In genomic region chr14:88863167-88863566, GRCh38 we compare ENCODE assay signal across 1 cellular context.
TF ChIP-seq lines count a peak whose summit lies in the region.

No MANE protein-coding gene starts in this region.

TF ChIP-seq in HepG2, 621 proteins besides CTCF, POLR2A, EP300 and RAD21 (continued from another document):
- TF ChIP-seq ZNF441 (CRISPR knock-in tag; IDR thresholded peaks at IDR 0.05; ENCODE audit: borderline replicate concordance) (no peak), AGO1 (IDR thresholded peaks at IDR 0.05; ENCODE audit: low read depth, low read length, poor library complexity, severe bottlenecking) (no peak), REPIN1 (CRISPR knock-in tag; IDR thresholded peaks at IDR 0.05; ENCODE audit: borderline replicate concordance, low read depth) (no peak)
